In the genomic region with DNA sequence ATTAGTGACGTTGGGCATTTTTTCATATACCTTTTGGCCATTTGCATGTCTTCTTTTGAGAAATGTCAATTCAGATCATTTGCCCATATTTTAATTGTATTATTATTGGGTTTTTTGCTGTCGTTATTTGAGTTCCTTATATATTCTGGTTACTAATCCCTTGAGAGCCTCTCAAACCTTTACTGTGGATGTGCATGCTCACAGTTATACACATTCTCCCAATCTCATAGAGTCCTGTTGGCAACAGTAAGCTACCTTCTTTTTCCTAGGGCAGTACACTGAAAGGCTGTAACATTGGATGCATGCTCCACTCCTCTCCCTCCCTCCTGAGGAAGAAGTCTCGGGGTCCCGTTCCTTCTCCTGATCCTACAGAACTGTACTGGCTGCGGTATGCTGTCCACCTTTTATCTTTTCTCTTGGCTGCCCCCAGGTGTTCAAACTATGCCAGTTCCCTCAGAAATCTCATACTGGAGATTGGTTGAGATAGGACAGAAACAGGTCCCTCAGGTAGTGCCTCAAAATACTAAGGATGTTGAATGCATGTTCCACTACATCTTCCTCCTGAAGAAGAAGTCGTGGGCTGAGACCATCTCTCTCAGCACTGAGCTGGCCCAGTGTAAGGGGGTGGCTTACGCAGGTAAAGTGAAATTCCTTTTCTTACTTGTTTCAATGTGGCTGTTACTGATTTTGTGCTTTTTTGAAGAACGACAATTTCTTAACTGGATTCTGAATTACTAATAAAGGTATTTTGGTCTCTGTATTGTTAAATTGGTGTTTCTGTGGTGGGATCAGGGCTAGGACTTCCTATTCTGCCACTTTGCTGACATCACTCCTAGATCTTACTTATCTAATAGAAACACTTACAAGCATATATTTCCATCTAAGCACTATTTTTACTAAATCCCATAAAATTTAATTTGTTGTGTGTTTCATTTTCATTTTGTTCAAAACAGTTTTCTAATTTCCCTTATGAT, we compare ENCODE assay signal across 7 cellular contexts.
DNase-seq lines count a peak whose midpoint lies in the region; ATAC-seq, FAIRE-seq and TF ChIP-seq lines count a peak whose summit lies in the region.

No MANE protein-coding gene starts in this region.

- ATAC-seq in pancreas: peak; percentile 55 to 86 (median 76)

- H3K36me3 Mint-ChIP-seq in activated CD4-positive, alpha-beta T cell treated with anti-CD3 and anti-CD28 coated beads, Interleukin-2, amount 10 ng/mL, durations not matched to agents 7 days and 5 days (ENCODE audit: low read depth): no peaks in the 10 kb centered on the region

- H3K9me3 Mint-ChIP-seq in activated CD4-positive, alpha-beta T cell treated with anti-CD3 and anti-CD28 coated beads, Interleukin-2, amount 10 ng/mL, durations not matched to agents 7 days and 5 days: no peaks in the 10 kb centered on the region

- 34 to 38% methylated on average over 8 of the region's 8 CpGs for WGBS in GM23248 (ENCODE audit: low coverage in 1 of 2, low lambda C conversion rate in 2 of 2, missing lambda C conversion rate in 2 of 2), 2 experiments
- WGBS in pancreas, 2 donors: 31 to 34% methylated on average over 8 of the region's 8 CpGs

- dilution Hi-C loops in endothelial cell of umbilical vein (cut with MboI; ENCODE audit: extremely low pct_ligation_motif_present, low sequenced_read_pairs): no loop called here

- H2AFZ ChIP-seq in GM23248: no peak overlapping the region
- H2AFZ ChIP-seq in endothelial cell of umbilical vein (ENCODE audit: low read depth, low read length): no peak overlapping the region

- H3K4me1 ChIP-seq in GM23248 (ENCODE audit: insufficient read depth): no peaks in the 10 kb centered on the region
- H3K4me1 ChIP-seq in endothelial cell of umbilical vein (ENCODE audit: control insufficient read depth, extremely low read depth, insufficient read depth, low read length): no peaks in the 10 kb centered on the region
- no peaks in the 10 kb centered on the region for H3K4me1 ChIP-seq in pancreas
- H3K4me1 ChIP-seq in ascending aorta: no peaks in the 10 kb centered on the region

- H3K4me3 Mint-ChIP-seq in activated CD4-positive, alpha-beta T cell treated with anti-CD3 and anti-CD28 coated beads, Interleukin-2, amount 10 ng/mL, durations not matched to agents 7 days and 5 days: no peak overlapping the region

- H3K9me1 ChIP-seq in endothelial cell of umbilical vein (replicated peaks; ENCODE audit: control insufficient read depth, extremely low read depth, insufficient read depth, low read length): no peaks in the 10 kb centered on the region

- intact Hi-C loops in endothelial cell of umbilical vein (cut with micrococcal nuclease) (loop anchor here (1.0 to 5.0 kb wide), 2 partner anchors 146 to 520 kb away; a partner anchor contains a TSS), pancreas (cut with DNase I) (no loop called here), ascending aorta (cut with DNase I) (no loop called here)

- H3K79me2 ChIP-seq in GM23248 (ENCODE audit: insufficient read depth) (no peaks in the 10 kb centered on the region), endothelial cell of umbilical vein (ENCODE audit: control insufficient read depth, insufficient read depth, low read length) (no peaks in the 10 kb centered on the region)

- peak; percentile 3 for DNase-seq in GDM1 (lab: John Stamatoyannopoulos, UW)
- peak; percentile 42 for DNase-seq in GM23248
- DNase-seq in NCI-H1436 (lab: John Stamatoyannopoulos, UW): peak; percentile 27
- DNase-seq in activated CD4-positive, alpha-beta T cell treated with anti-CD3 and anti-CD28 coated beads, Interleukin-2, amount 10 ng/mL, durations not matched to agents 7 days and 5 days: peak; percentile 57
- peak; percentile 44 for DNase-seq in endothelial cell of umbilical vein (ENCODE audit: low read depth, low spot score)
- DNase-seq in pancreas: peak in 2 of 6 donors; percentile 4 to 40
- DNase-seq in ascending aorta (ENCODE audit: low spot score in 2 of 2): no peak

- no peaks in the 10 kb centered on the region for H4K20me1 ChIP-seq in GM23248 (ENCODE audit: insufficient read depth)
- no peaks in the 10 kb centered on the region for H4K20me1 ChIP-seq in endothelial cell of umbilical vein (replicated peaks; ENCODE audit: control insufficient read depth, extremely low read depth, insufficient read depth, low read length)

- BruUV-seq in endothelial cell of umbilical vein (replicated peaks; lab: Mats Ljungman, UMichigan): no TSS peak

- no peaks in the 10 kb centered on the region for H3K9me2 ChIP-seq in GM23248 (ENCODE audit: insufficient read depth)

- H3K4me2 ChIP-seq in GM23248 (ENCODE audit: unreplicated experiment): no peak overlapping the region
- no peak overlapping the region for H3K4me2 ChIP-seq in endothelial cell of umbilical vein (ENCODE audit: insufficient read depth, low read length)

- no peak for FAIRE-seq in endothelial cell of umbilical vein (lab: Jason Lieb, UNC)
- FAIRE-seq in pancreas (lab: Jason Lieb, UNC): peak; percentile 41

- no peak for TF ChIP-seq POLR2A in endothelial cell of umbilical vein (IDR thresholded peaks at IDR 0.05; ENCODE audit: low read depth, low read length)

- no peaks in the 10 kb centered on the region for H3F3A ChIP-seq in GM23248 (ENCODE audit: insufficient read depth)

- in situ Hi-C loops in GM23248 (cut with MboI): loop anchor here (10.0 kb wide), 1 partner anchor 147 kb away; a partner anchor contains a TSS

- H3K4me1 Mint-ChIP-seq in activated CD4-positive, alpha-beta T cell treated with anti-CD3 and anti-CD28 coated beads, Interleukin-2, amount 10 ng/mL, durations not matched to agents 7 days and 5 days: peaks cover 14% of the 10 kb centered on the region

- TF ChIP-seq CTCF in endothelial cell of umbilical vein (IDR thresholded peaks at IDR 0.05; ENCODE audit: extremely low read depth in 1 of 2, insufficient read depth in 1 of 2, low read depth in 1 of 2, low read length in 2 of 2): peak; percentile 17 to 26
- TF ChIP-seq CTCF in pancreas (IDR thresholded peaks at IDR 0.05): peak in 3 of 4 donors; percentile 8 to 16 (median 15)
- TF ChIP-seq CTCF in ascending aorta (IDR thresholded peaks at IDR 0.05): no peak

- H3K27me3 ChIP-seq in GM23248 (replicated peaks; ENCODE audit: insufficient read depth) (no peaks in the 10 kb centered on the region), endothelial cell of umbilical vein (ENCODE audit: control insufficient read depth in 2 of 2, insufficient read depth in 2 of 2, low read length in 2 of 2) (no peaks in the 10 kb centered on the region), pancreas (no peaks in the 10 kb centered on the region), ascending aorta (no peaks in the 10 kb centered on the region)

- no peak overlapping the region for H3K27ac Mint-ChIP-seq in activated CD4-positive, alpha-beta T cell treated with anti-CD3 and anti-CD28 coated beads, Interleukin-2, amount 10 ng/mL, durations not matched to agents 7 days and 5 days

- H3K9ac ChIP-seq in GM23248 (no peak overlapping the region), endothelial cell of umbilical vein (replicated peaks; ENCODE audit: extremely low read depth, insufficient read depth, low read length) (no peak overlapping the region)

- H3K27ac ChIP-seq in GM23248 (no peak overlapping the region), endothelial cell of umbilical vein (ENCODE audit: insufficient read depth, low read depth, low read length) (no peak overlapping the region), pancreas (no peak overlapping the region), ascending aorta (no peak overlapping the region)

- H3K36me3 ChIP-seq in GM23248 (ENCODE audit: low read depth) (no peaks in the 10 kb centered on the region), endothelial cell of umbilical vein (ENCODE audit: control insufficient read depth in 2 of 2, extremely low read depth in 1 of 2, insufficient read depth in 2 of 2, low read length in 2 of 2) (no peaks in the 10 kb centered on the region), pancreas (no peaks in the 10 kb centered on the region), ascending aorta (no peaks in the 10 kb centered on the region)

- H3K27me3 Mint-ChIP-seq in activated CD4-positive, alpha-beta T cell treated with anti-CD3 and anti-CD28 coated beads, Interleukin-2, amount 10 ng/mL, durations not matched to agents 7 days and 5 days: no peaks in the 10 kb centered on the region

- no peak overlapping the region for H3K4me3 ChIP-seq in GM23248
- H3K4me3 ChIP-seq in endothelial cell of umbilical vein (replicated peaks in 1 of 3; ENCODE audit: insufficient read depth in 1 of 3, low read depth in 1 of 3, low read length in 3 of 3): no peak overlapping the region
- H3K4me3 ChIP-seq in pancreas: no peak overlapping the region
- H3K4me3 ChIP-seq in ascending aorta: no peak overlapping the region

- POLR2A ChIA-PET in activated CD4-positive, alpha-beta T cell treated with anti-CD3 and anti-CD28 coated beads, Interleukin-2, amount 10 ng/mL, durations not matched to agents 7 days and 5 days (lab: Charles Lee): no interaction called here
- POLR2A ChIA-PET in endothelial cell of umbilical vein (lab: Charles Lee): no interaction called here

- H3K9me3 ChIP-seq in GM23248 (ENCODE audit: low read depth) (no peaks in the 10 kb centered on the region), endothelial cell of umbilical vein (replicated peaks; ENCODE audit: control insufficient read depth, insufficient read depth, low read length) (no peaks in the 10 kb centered on the region), pancreas (no peaks in the 10 kb centered on the region), ascending aorta (no peaks in the 10 kb centered on the region)

- CTCF ChIA-PET in activated CD4-positive, alpha-beta T cell treated with anti-CD3 and anti-CD28 coated beads, Interleukin-2, amount 10 ng/mL, durations not matched to agents 7 days and 5 days (lab: Charles Lee): interaction anchor here (1.0 kb wide), 1 partner anchor 148 kb away, joined by 3 read pairs; no protein-coding TSS in a partner anchor
- CTCF ChIA-PET in endothelial cell of umbilical vein (lab: Charles Lee): no interaction called here

TF ChIP-seq in endothelial cell of umbilical vein, 7 proteins besides CTCF, POLR2A, EP300 and RAD21:
- TF ChIP-seq FOS (IDR thresholded peaks at IDR 0.05; ENCODE audit: borderline replicate concordance, insufficient read depth, low read length): no peak
- TF ChIP-seq, protein P1, sequence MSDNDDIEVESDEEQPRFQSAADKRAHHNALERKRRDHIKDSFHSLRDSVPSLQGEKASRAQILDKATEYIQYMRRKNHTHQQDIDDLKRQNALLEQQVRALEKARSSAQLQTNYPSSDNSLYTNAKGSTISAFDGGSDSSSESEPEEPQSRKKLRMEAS (IDR thresholded peaks at IDR 0.05; ENCODE audit: insufficient read depth, insufficient read length): no peak
- no peak for TF ChIP-seq EZH2 (IDR thresholded peaks at IDR 0.05; ENCODE audit: borderline replicate concordance, low read depth, low read length, severe bottlenecking)
- TF ChIP-seq GATA2 (IDR thresholded peaks at IDR 0.05; ENCODE audit: insufficient read depth, insufficient read length, low read depth, low read length): no peak
- TF ChIP-seq JUN (IDR thresholded peaks at IDR 0.05; ENCODE audit: borderline replicate concordance, insufficient read depth, insufficient read length, low read depth): no peak
- TF ChIP-seq MYC (IDR thresholded peaks at IDR 0.05; ENCODE audit: low read depth, low read length): no peak
- TF ChIP-seq POLR2AphosphoS5 (IDR thresholded peaks at IDR 0.05; ENCODE audit: insufficient read depth, low read depth, low read length): no peak

Comparison
In these comparisons a context has a peak if more than half of its experiments do, and no peak if none do; other contexts are left out.
1. DNase-seq: peak in GDM1 (single experiment), GM23248 (single experiment), NCI-H1436 (single experiment), activated CD4-positive, alpha-beta T cell treated with anti-CD3 and anti-CD28 coated beads, Interleukin-2, amount 10 ng/mL, durations not matched to agents 7 days and 5 days (single experiment) and endothelial cell of umbilical vein (single experiment); none in ascending aorta (0 of 2).
2. CTCF ChIP-seq: peak in endothelial cell of umbilical vein (2 of 2) and pancreas (3 of 4); none in ascending aorta (0 of 3).